In the genomic region with DNA sequence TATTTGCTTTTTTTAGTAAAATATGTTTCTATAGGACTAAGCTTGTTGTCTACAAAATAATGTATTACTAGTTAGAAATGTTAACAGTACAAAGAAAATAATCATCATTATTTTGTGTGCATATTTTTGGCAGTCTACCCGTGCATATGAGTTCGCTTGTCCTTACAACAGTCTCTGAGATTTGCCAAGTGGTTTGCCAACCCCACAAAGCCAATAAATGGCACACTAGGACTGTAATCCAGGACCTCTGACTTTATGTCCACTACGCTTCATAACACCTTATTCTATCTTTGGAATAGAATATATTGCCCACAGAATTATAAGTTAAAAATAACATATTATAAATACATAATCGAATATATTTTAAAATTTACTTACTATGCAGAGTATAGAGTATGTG, we compare ENCODE assay signal across 22 cellular contexts.
"Had no signal": no experiment of that assay in that cellular context is flagged by ENCODE, and none has a peak within 500 bp of the region (broad histone marks: within the 10 kb centered on the region; RNA-seq: fewer than 3 reads in every experiment).

No MANE protein-coding gene starts in this region.

- DNase-seq: Karpas-422, MM.1S, MV-4-11, NCI-H1417 treated with DMSO at 0.1 percent for 48 hours, NCI-H1436 treated with DMSO at 0.1 percent for 48 hours, NCI-H1694 treated with DMSO at 0.1 percent for 48 hours, NCI-H187 treated with DMSO at 0.1 percent for 48 hours, NCI-H2029, NCI-H2081, NCI-H2171 treated with DMSO at 0.1 percent for 48 hours, NCI-H345, NCI-H510A treated with DMSO at 0.1 percent for 48 hours, NCI-H524 treated with DMSO at 0.1 percent for 48 hours, NCI-H526 treated with DMSO at 0.1 percent for 48 hours, NCI-H774, PC-9, RPMI8226, SHP77, SIG-M5, SJCRH30 had no signal

- ATAC-seq: Panc1, SK-N-SH treated with all-trans-retinoic acid at 6 μM for 48 hours had no signal
